In genomic region chr1:113389356-113389952, GRCh38 we compare ENCODE assay signal across 8 cellular contexts. TPM values are rescaled to one million over a fixed set of nuclear protein-coding genes. Genes with fewer than 3 reads are reported as not detected.
A peak's percentile ranks its signal among the peaks of the same experiment; 100 is the strongest.
DNase-seq lines count a peak whose midpoint lies in the region; ATAC-seq, FAIRE-seq and TF ChIP-seq lines count a peak whose summit lies in the region.

No MANE protein-coding gene starts in this region.

- POLR2A ChIA-PET in activated CD4-positive, alpha-beta T cell treated with anti-CD3 and anti-CD28 coated beads for 36 hours (lab: Charles Lee) = interaction anchor here (0.7 to 1.1 kb wide), 2 partner anchors 317 to 412 kb away, joined by 3 to 5 read pairs; partner anchors contain the start of gene LRIG2

- peak overlapping the region; percentile 79 for H3K27ac Mint-ChIP-seq in activated CD4-positive, alpha-beta T cell treated with anti-CD3 and anti-CD28 coated beads for 36 hours
- peak overlapping the region; percentile 73 for H3K27ac Mint-ChIP-seq in activated T-helper 17 cell treated with anti-CD3 and anti-CD28 coated beads, Interleukin-2, amount 50 U/mL, for 72 hours

- H3K4me1 ChIP-seq in keratinocyte (ENCODE audit: control insufficient read depth, extremely low read depth, insufficient read depth, low read length) = peaks cover 19% of the 10 kb centered on the region

- CTCF ChIA-PET in activated CD4-positive, alpha-beta T cell treated with anti-CD3 and anti-CD28 coated beads for 36 hours (lab: Charles Lee) = interaction anchor here (0.6 to 3.0 kb wide), 5 partner anchors 19 to 317 kb away, joined by 3 to 11 read pairs (median 3); partner anchors contain the start of gene LRIG2

- no peaks in the 10 kb centered on the region for H3K36me3 ChIP-seq in keratinocyte (ENCODE audit: control insufficient read depth in 2 of 2, extremely low read depth in 1 of 2, insufficient read depth in 2 of 2, low read length in 2 of 2)

- H3K9ac ChIP-seq in keratinocyte (ENCODE audit: control insufficient read depth, extremely low read depth, insufficient read depth, low read length) = peak overlapping the region; percentile 80

- H3K4me3 ChIP-seq in keratinocyte (ENCODE audit: control insufficient read depth in 2 of 3, extremely low read depth in 1 of 3, insufficient read depth in 2 of 3, low read depth in 1 of 3, low read length in 3 of 3) = peak overlapping the region; percentile 67 to 86 (median 78)

- H3K27me3 ChIP-seq in keratinocyte (ENCODE audit: control insufficient read depth, extremely low read depth, insufficient read depth, low read length) = no peaks in the 10 kb centered on the region

- peak overlapping the region; percentile 78 for H3K27ac ChIP-seq in keratinocyte (ENCODE audit: control insufficient read depth, insufficient read depth, low read length)
- peak overlapping the region; percentile 59 for H3K27ac ChIP-seq in substantia nigra (ENCODE audit: low read depth, low read length, poor library complexity, severe bottlenecking)

- H3K9me1 ChIP-seq in keratinocyte (ENCODE audit: control insufficient read depth, extremely low read depth, insufficient read depth, low read length) = no peaks in the 10 kb centered on the region

- intact Hi-C loops in activated CD4-positive, alpha-beta T cell treated with anti-CD3 and anti-CD28 coated beads for 36 hours (cut with DNase I, micrococcal nuclease) = no loop called here

- in situ Hi-C loops in GM13976 (cut with MboI; ENCODE audit: low sequenced_read_pairs, unreplicated experiment) = no loop called here

- no peaks in the 10 kb centered on the region for H3K9me3 ChIP-seq in keratinocyte (ENCODE audit: control insufficient read depth, low read depth, low read length)

- peaks cover 23% of the 10 kb centered on the region for H3K4me1 Mint-ChIP-seq in activated CD4-positive, alpha-beta T cell treated with anti-CD3 and anti-CD28 coated beads for 36 hours
- peaks cover 19% of the 10 kb centered on the region for H3K4me1 Mint-ChIP-seq in activated T-helper 17 cell treated with anti-CD3 and anti-CD28 coated beads, Interleukin-2, amount 50 U/mL, for 72 hours

- H3K4me3 Mint-ChIP-seq in activated CD4-positive, alpha-beta T cell treated with anti-CD3 and anti-CD28 coated beads for 36 hours = peak overlapping the region; percentile 86
- H3K4me3 Mint-ChIP-seq in activated T-helper 17 cell treated with anti-CD3 and anti-CD28 coated beads, Interleukin-2, amount 50 U/mL, for 72 hours = peak overlapping the region; percentile 73

- H3K27me3 Mint-ChIP-seq in activated CD4-positive, alpha-beta T cell treated with anti-CD3 and anti-CD28 coated beads for 36 hours = peaks cover 5% of the 10 kb centered on the region
- no peaks in the 10 kb centered on the region for H3K27me3 Mint-ChIP-seq in activated T-helper 17 cell treated with anti-CD3 and anti-CD28 coated beads, Interleukin-2, amount 50 U/mL, for 72 hours

- H3K9me3 Mint-ChIP-seq in activated CD4-positive, alpha-beta T cell treated with anti-CD3 and anti-CD28 coated beads for 36 hours (ENCODE audit: low read depth) = peaks cover 2% of the 10 kb centered on the region
- no peaks in the 10 kb centered on the region for H3K9me3 Mint-ChIP-seq in activated T-helper 17 cell treated with anti-CD3 and anti-CD28 coated beads, Interleukin-2, amount 50 U/mL, for 72 hours

- no peaks in the 10 kb centered on the region for H3K36me3 Mint-ChIP-seq in activated CD4-positive, alpha-beta T cell treated with anti-CD3 and anti-CD28 coated beads for 36 hours (ENCODE audit: low read depth)
- H3K36me3 Mint-ChIP-seq in activated T-helper 17 cell treated with anti-CD3 and anti-CD28 coated beads, Interleukin-2, amount 50 U/mL, for 72 hours (ENCODE audit: low read depth) = no peaks in the 10 kb centered on the region

- ATAC-seq in activated CD4-positive, alpha-beta T cell treated with anti-CD3 and anti-CD28 coated beads for 36 hours = no peak
- no peak for ATAC-seq in activated T-helper 17 cell treated with anti-CD3 and anti-CD28 coated beads, Interleukin-2, amount 50 U/mL, for 72 hours (replicated peaks)

- FAIRE-seq in keratinocyte (lab: Jason Lieb, UNC) = no peak

- H3K4me2 ChIP-seq in keratinocyte (ENCODE audit: control insufficient read depth, extremely low read depth, insufficient read depth, low read depth, low read length) = peak overlapping the region; percentile 94

- H2AFZ ChIP-seq in keratinocyte (ENCODE audit: control insufficient read depth, low read length) = peak overlapping the region; percentile 90

- no peak for TF ChIP-seq CTCF in keratinocyte (optimal IDR thresholded peaks at IDR 0.05 in 1 of 3, IDR thresholded peaks at IDR 0.05 in 1 of 3, conservative IDR thresholded peaks at IDR 0.05 in 1 of 3; ENCODE audit: extremely low read depth in 1 of 3, insufficient read depth in 2 of 3, low read length in 3 of 3)
- TF ChIP-seq CTCF in GM13976 (IDR thresholded peaks at IDR 0.05; ENCODE audit: borderline replicate concordance, control extremely low read depth, extremely low read depth, insufficient read depth, missing control alignments) = no peak

- peaks cover 7% of the 10 kb centered on the region for H3K79me2 ChIP-seq in keratinocyte (ENCODE audit: control insufficient read depth, insufficient read depth, low read length)

- H4K20me1 ChIP-seq in keratinocyte (ENCODE audit: control insufficient read depth, extremely low read depth, insufficient read depth, low read length) = no peaks in the 10 kb centered on the region

- dilution Hi-C loops in keratinocyte (cut with MboI; ENCODE audit: extremely low pct_ligation_motif_present, low sequenced_read_pairs) = no loop called here

- DNase-seq in activated CD4-positive, alpha-beta T cell treated with anti-CD3 and anti-CD28 coated beads for 36 hours = peak; percentile 7
- DNase-seq in activated CD4-positive, alpha-beta T cell treated with anti-CD3 and anti-CD28 coated beads, Interleukin-2, amount 50 U/mL, for 4 hours = no peak
- no peak for DNase-seq in keratinocyte (ENCODE audit: low read depth, low spot score)
- DNase-seq in substantia nigra (lab: John Stamatoyannopoulos, UW) = no peak
- no peak for DNase-seq in GDM1 (lab: John Stamatoyannopoulos, UW)
- no peak for DNase-seq in GM13976 (ENCODE audit: low spot score)
- no peak for DNase-seq in ecto neural progenitor cell (ENCODE audit: low spot score)

RNA-seq across cellular contexts. Expression of gene MAGI3, which starts 0.9 kb away (rescaled TPM):
- 1 to 10 TPM; 6.4 to 6.7 TPM for total RNA-seq in activated CD4-positive, alpha-beta T cell treated with anti-CD3 and anti-CD28 coated beads for 36 hours
- 1 to 10 TPM; 7.6 to 7.9 TPM for total RNA-seq in activated T-helper 17 cell treated with anti-CD3 and anti-CD28 coated beads, Interleukin-2, amount 50 U/mL, for 72 hours
- polyA plus RNA-seq in keratinocyte = 2.1 to 3.2 TPM (median 2.6 TPM) in 3 replicates
- polyA plus RNA-seq in keratinocyte (2011; ENCODE audit: low read depth) = 3.4 TPM
- 1.4 and 2.4 TPM in 2 replicates for polyA plus RNA-seq in keratinocyte (2011; cell fraction: cytosol; rRNA removed)
- 3.3 and 3.6 TPM in 2 replicates for polyA plus RNA-seq in keratinocyte (2011; cell fraction: nucleus; rRNA removed)
- polyA plus RNA-seq in keratinocyte (2012; ENCODE audit: low replicate concordance) = 2.6 and 2.9 TPM in 2 replicates
- 3.7 to 11.3 TPM (median 7.8 TPM) in 3 replicates for polyA minus RNA-seq in keratinocyte
- 2.5 TPM for polyA minus RNA-seq in keratinocyte (2011; cell fraction: cytosol; rRNA and poly(A)+ RNA removed)
- polyA minus RNA-seq in keratinocyte (2011; cell fraction: nucleus; rRNA and poly(A)+ RNA removed) = 7.3 and 14.6 TPM in 2 replicates
